ENCODE assay signal across 26 cellular contexts in genomic region chr16:7421578-7421977, GRCh38.
DNase-seq lines count a peak whose midpoint lies in the region; ATAC-seq, FAIRE-seq and TF ChIP-seq lines count a peak whose summit lies in the region.
"Had no signal": no experiment of that assay in that cellular context is flagged by ENCODE, and none has a peak within 500 bp of the region (broad histone marks: within the 10 kb centered on the region; RNA-seq: fewer than 3 reads in every experiment).

No MANE protein-coding gene starts in this region.

- TF ChIP-seq POLR2A in HepG2 (IDR thresholded peaks at IDR 0.05; ENCODE audit: insufficient read depth in 1 of 2, low read depth in 2 of 2, low read length in 2 of 2) (no peak), right lobe of liver (IDR thresholded peaks at IDR 0.05) (no peak)

- TF ChIP-seq RAD21 in HepG2 (CRISPR knock-in tag; IDR thresholded peaks at IDR 0.05) = no peak
- TF ChIP-seq RAD21 in neural cell (conservative IDR thresholded peaks at IDR 0.05) = no peak
- no peak for TF ChIP-seq RAD21 in SK-N-SH (IDR thresholded peaks at IDR 0.05; ENCODE audit: low read length)

- H3K79me2 ChIP-seq in HepG2 (ENCODE audit: insufficient read depth, low read length) (no peaks in the 10 kb centered on the region), neural cell (replicated peaks; ENCODE audit: insufficient read depth, low read length) (no peaks in the 10 kb centered on the region), SK-N-SH (ENCODE audit: insufficient read depth) (no peaks in the 10 kb centered on the region)

- TF ChIP-seq EP300 in HepG2 (IDR thresholded peaks at IDR 0.05; ENCODE audit: low read depth in 2 of 2, low read length in 2 of 2) = no peak
- no peak for TF ChIP-seq EP300 in HepG2 (CRISPR knock-in tag; IDR thresholded peaks at IDR 0.05; ENCODE audit: borderline replicate concordance)
- no peak for TF ChIP-seq EP300 in neural cell (conservative IDR thresholded peaks at IDR 0.05; ENCODE audit: poor library complexity, severe bottlenecking)
- TF ChIP-seq EP300 in SK-N-SH (IDR thresholded peaks at IDR 0.05; ENCODE audit: borderline replicate concordance in 1 of 2, low read depth in 1 of 2, low read length in 1 of 2) = no peak

- H3K4me1 ChIP-seq in HepG2 (ENCODE audit: insufficient read depth, low read length) (no peaks in the 10 kb centered on the region), right lobe of liver (no peaks in the 10 kb centered on the region), SK-N-SH (ENCODE audit: control insufficient read depth in 1 of 2, insufficient read depth in 2 of 2, low read depth in 1 of 2, low read length in 1 of 2) (no peaks in the 10 kb centered on the region)
- H3K4me1 ChIP-seq: BE2C had no signal

- POLR2A ChIA-PET in HepG2 (lab: Yijun Ruan, JAX) (no interaction called here), SK-N-SH (lab: Yijun Ruan, JAX) (no interaction called here)

- DNase-seq in HepG2 (ENCODE audit: low spot score) = no peak
- no peak for DNase-seq in right lobe of liver
- peak in 1 of 61 donors; percentile 7 for DNase-seq in caudate nucleus (lab: John Stamatoyannopoulos, UW)
- no peak for DNase-seq in NCI-H345 treated with DMSO at 0.1 percent for 48 hours (lab: John Stamatoyannopoulos, UW; ENCODE audit: unreplicated experiment)
- DNase-seq in NCI-H345 (lab: John Stamatoyannopoulos, UW) = no peak
- DNase-seq in SK-N-SH = no peak
- DNase-seq: ACHN; AML-193; BE2C; CD4-positive, alpha-beta T cell; CD8-positive, alpha-beta memory T cell; DMS 273 treated with DMSO at 0.1 percent for 48 hours; DMS79; EL; GF-D8; H9 had no signal

- no peak overlapping the region for H3K27ac ChIP-seq in HepG2 (ENCODE audit: extremely low read length, insufficient read depth, low read length)
- no peak overlapping the region for H3K27ac ChIP-seq in right lobe of liver
- H3K27ac ChIP-seq in caudate nucleus (ENCODE audit: low read depth, low read length) = peak overlapping the region; percentile 44
- H3K27ac ChIP-seq in neural cell (ENCODE audit: low read length) = peak overlapping the region; percentile 40
- no peak overlapping the region for H3K27ac ChIP-seq in SK-N-SH (ENCODE audit: low read depth in 2 of 2, low read length in 1 of 2)
- H3K27ac ChIP-seq: 22Rv1; BLaER1 treated with 17β-estradiol and CSF1 and Interleukin-3, amounts not matched to agents 10 nM and 100 nM had no signal

- intact Hi-C loops in HepG2 (cut with micrococcal nuclease; ENCODE audit: unreplicated experiment) (no loop called here), right lobe of liver (cut with DNase I) (no loop called here)

- no peaks in the 10 kb centered on the region for H3K36me3 ChIP-seq in HepG2 (replicated peaks in 1 of 2; ENCODE audit: control insufficient read depth in 1 of 2, insufficient read depth in 2 of 2, low read length in 2 of 2)
- no peaks in the 10 kb centered on the region for H3K36me3 ChIP-seq in right lobe of liver
- H3K36me3 ChIP-seq in neural cell (ENCODE audit: insufficient read depth, low read length) = no peaks in the 10 kb centered on the region
- H3K36me3 ChIP-seq in SK-N-SH (replicated peaks in 1 of 2; ENCODE audit: control insufficient read depth in 1 of 2, insufficient read depth in 2 of 2, low read length in 1 of 2) = no peaks in the 10 kb centered on the region
- H3K36me3 ChIP-seq: BE2C; BLaER1 treated with 17β-estradiol and CSF1 and Interleukin-3, amounts not matched to agents 10 nM and 100 nM had no signal

- H3K4me3 ChIP-seq in HepG2 (replicated peaks in 1 of 3; ENCODE audit: insufficient read depth in 1 of 3, low read depth in 2 of 3, low read length in 3 of 3) (no peak overlapping the region), right lobe of liver (no peak overlapping the region), neural cell (ENCODE audit: low read length) (no peak overlapping the region), SK-N-SH (ENCODE audit: low read depth in 2 of 2, low read length in 1 of 2) (no peak overlapping the region)
- H3K4me3 ChIP-seq: BLaER1 treated with 17β-estradiol and CSF1 and Interleukin-3, amounts not matched to agents 10 nM and 100 nM; GM23338 had no signal

- H2AFZ ChIP-seq in HepG2 (ENCODE audit: low read length) = no peak overlapping the region
- H2AFZ ChIP-seq in neural cell (ENCODE audit: low read depth, low read length) = no peak overlapping the region
- no peak overlapping the region for H2AFZ ChIP-seq in SK-N-SH (ENCODE audit: low read depth)
- H2AFZ ChIP-seq: GM23338 had no signal

- CTCF ChIA-PET in HepG2 (lab: Yijun Ruan, JAX; ENCODE audit: low intra/inter-chr PET ratio, low total read pairs) = no interaction called here
- CTCF ChIA-PET in SK-N-SH (lab: Yijun Ruan, JAX) = no interaction called here

- TF ChIP-seq CTCF in HepG2 (CRISPR knock-in tag; IDR thresholded peaks at IDR 0.05) = no peak
- TF ChIP-seq CTCF in right lobe of liver (IDR thresholded peaks at IDR 0.05) = no peak
- TF ChIP-seq CTCF in neural cell (IDR thresholded peaks at IDR 0.05; ENCODE audit: poor library complexity, severe bottlenecking) = no peak
- TF ChIP-seq CTCF in SK-N-SH (IDR thresholded peaks at IDR 0.05) = no peak

- ATAC-seq in HepG2 (no peak), right lobe of liver (no peak), HG03521 (IDR thresholded peaks at IDR 0.05; ENCODE audit: unreplicated experiment) (no peak)
- ATAC-seq: GM23338, HCT116 had no signal

- no TSS peak for BruUV-seq in HepG2 (replicated peaks; lab: Mats Ljungman, UMichigan)

- H3K9ac ChIP-seq in HepG2 (ENCODE audit: insufficient read depth, low read depth, low read length) = no peak overlapping the region
- H3K9ac ChIP-seq in neural cell (ENCODE audit: low read length) = no peak overlapping the region
- H3K9ac ChIP-seq in SK-N-SH = no peak overlapping the region
- H3K9ac ChIP-seq: BLaER1 treated with 17β-estradiol and CSF1 and Interleukin-3, amounts not matched to agents 10 nM and 100 nM had no signal

- H3K4me2 ChIP-seq in HepG2 (ENCODE audit: low read depth, low read length) (no peak overlapping the region), neural cell (ENCODE audit: low read length) (no peak overlapping the region), SK-N-SH (no peak overlapping the region)
- H3K4me2 ChIP-seq: BLaER1 treated with 17β-estradiol and CSF1 and Interleukin-3, amounts not matched to agents 10 nM and 100 nM; GM23338 had no signal

- H3F3A ChIP-seq in neural cell (ENCODE audit: insufficient read depth, low read length, poor library complexity, severe bottlenecking) (no peaks in the 10 kb centered on the region), SK-N-SH (replicated peaks; ENCODE audit: insufficient read depth) (no peaks in the 10 kb centered on the region)

- under 1% methylated on average over 5 of the region's 5 CpGs for WGBS in HepG2 (ENCODE audit: low lambda C conversion rate)
- WGBS in right lobe of liver (ENCODE audit: insufficient coverage, low coverage, low lambda C conversion rate, missing lambda C conversion rate) = 54% methylated on average over 4 of the region's 5 CpGs
- 31% methylated on average over 4 of the region's 5 CpGs for WGBS in SK-N-SH (ENCODE audit: low lambda C conversion rate)

- no peak for FAIRE-seq in HepG2 (lab: Jason Lieb, UNC)
- FAIRE-seq: A204.1, D721Med, GM12891, GM18507 had no signal

- peaks cover 0 to 7% of the 10 kb centered on the region in 2 experiments; a peak in 1 of 5 replicates for H3K27me3 ChIP-seq in HepG2 (ENCODE audit: control insufficient read depth in 1 of 2, insufficient read depth in 2 of 2, low read length in 2 of 2)
- H3K27me3 ChIP-seq in right lobe of liver = peaks cover 0 to 5% of the 10 kb centered on the region in 2 donors
- H3K27me3 ChIP-seq in neural cell (ENCODE audit: insufficient read depth, low read depth, low read length) = no peaks in the 10 kb centered on the region
- no peaks in the 10 kb centered on the region for H3K27me3 ChIP-seq in SK-N-SH (ENCODE audit: insufficient read depth)
- H3K27me3 ChIP-seq: BE2C; BLaER1 treated with 17β-estradiol and CSF1 and Interleukin-3, amounts not matched to agents 10 nM and 100 nM had no signal

- in situ Hi-C loops in HepG2 (cut with HindIII; ENCODE audit: extremely low pct_ligation_motif_present, low pct_unique_long_range_greater_than_20kb) = no loop called here

- H3K9me3 ChIP-seq in HepG2 (ENCODE audit: low read length) (no peaks in the 10 kb centered on the region), right lobe of liver (no peaks in the 10 kb centered on the region), neural cell (ENCODE audit: low read length) (no peaks in the 10 kb centered on the region), SK-N-SH (no peaks in the 10 kb centered on the region)
- H3K9me3 ChIP-seq: BE2C; BLaER1 treated with 17β-estradiol and CSF1 and Interleukin-3, amounts not matched to agents 10 nM and 100 nM had no signal

- no peaks in the 10 kb centered on the region for H3K9me2 ChIP-seq in neural cell (ENCODE audit: insufficient read depth, low read length)
- H3K9me2 ChIP-seq in SK-N-SH = no peaks in the 10 kb centered on the region

- no peaks in the 10 kb centered on the region for H4K20me1 ChIP-seq in HepG2 (ENCODE audit: insufficient read depth, low read length)
- H4K20me1 ChIP-seq in neural cell (ENCODE audit: insufficient read depth) = no peaks in the 10 kb centered on the region
- H4K20me1 ChIP-seq in SK-N-SH (ENCODE audit: insufficient read depth) = no peaks in the 10 kb centered on the region
- H4K20me1 ChIP-seq: BLaER1 treated with 17β-estradiol and CSF1 and Interleukin-3, amounts not matched to agents 10 nM and 100 nM had no signal

TF ChIP-seq in HepG2, 621 proteins besides CTCF, POLR2A, EP300 and RAD21 (continues in another document):
- TF ChIP-seq MAFF (IDR thresholded peaks at IDR 0.05; ENCODE audit: low read depth, low read length) (peak; percentile 94), MAFK (conservative IDR thresholded peaks at IDR 0.05 in 1 of 2, IDR thresholded peaks at IDR 0.05 in 1 of 2; ENCODE audit: low read length in 2 of 2) (peak; percentile 93 to 98)

TF ChIP-seq in neural cell, 6 proteins besides CTCF, POLR2A, EP300 and RAD21 (continues in another document):
- TF ChIP-seq POLR2AphosphoS5 (IDR thresholded peaks at IDR 0.05) (no peak), EZH2 (IDR thresholded peaks at IDR 0.05; ENCODE audit: borderline replicate concordance, insufficient read depth, low read length, poor library complexity, severe bottlenecking) (no peak), TAF1 (IDR thresholded peaks at IDR 0.05; ENCODE audit: low read depth) (no peak), MXI1 (conservative IDR thresholded peaks at IDR 0.05; ENCODE audit: poor library complexity, severe bottlenecking) (no peak), SMC3 (conservative IDR thresholded peaks at IDR 0.05; ENCODE audit: poor library complexity) (no peak)

TF ChIP-seq in SK-N-SH, 30 proteins besides CTCF, POLR2A, EP300 and RAD21 (continues in another document):
- TF ChIP-seq POLR2AphosphoS5 (IDR thresholded peaks at IDR 0.05; ENCODE audit: low read depth, low read length) (no peak), FOXJ3 (CRISPR knock-in tag; IDR thresholded peaks at IDR 0.05) (no peak), MAX (IDR thresholded peaks at IDR 0.05; ENCODE audit: low read depth) (no peak)

Comparison
In these comparisons a context has a peak if more than half of its experiments do, and no peak if none do; other contexts are left out.
1. H3K27ac ChIP-seq: peak in caudate nucleus (single experiment) and neural cell (single experiment); none in HepG2 (single experiment), right lobe of liver (0 of 3) and SK-N-SH (0 of 2).